ENCODE assay signal across 1 cellular context in genomic region chr7:151028131-151028947, GRCh38.
TF ChIP-seq lines count a peak whose summit lies in the region.

Gene ABCB8 (plus strand): TSS chr7:151028450. CDS start chr7:151028516, 66 bp downstream.

TF ChIP-seq in GM12878, 131 proteins besides CTCF, POLR2A, EP300 and RAD21 (continued from another document and continues in another):
- TF ChIP-seq, protein P1, sequence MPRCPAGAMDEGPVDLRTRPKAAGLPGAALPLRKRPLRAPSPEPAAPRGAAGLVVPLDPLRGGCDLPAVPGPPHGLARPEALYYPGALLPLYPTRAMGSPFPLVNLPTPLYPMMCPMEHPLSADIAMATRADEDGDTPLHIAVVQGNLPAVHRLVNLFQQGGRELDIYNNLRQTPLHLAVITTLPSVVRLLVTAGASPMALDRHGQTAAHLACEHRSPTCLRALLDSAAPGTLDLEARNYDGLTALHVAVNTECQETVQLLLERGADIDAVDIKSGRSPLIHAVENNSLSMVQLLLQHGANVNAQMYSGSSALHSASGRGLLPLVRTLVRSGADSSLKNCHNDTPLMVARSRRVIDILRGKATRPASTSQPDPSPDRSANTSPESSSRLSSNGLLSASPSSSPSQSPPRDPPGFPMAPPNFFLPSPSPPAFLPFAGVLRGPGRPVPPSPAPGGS (IDR thresholded peaks at IDR 0.05; ENCODE audit: borderline replicate concordance, insufficient read depth, low read depth, low read length, poor library complexity, severe bottlenecking): no peak
- TF ChIP-seq LARP7 (IDR thresholded peaks at IDR 0.05): peak; percentile 86
- TF ChIP-seq, protein P2, sequence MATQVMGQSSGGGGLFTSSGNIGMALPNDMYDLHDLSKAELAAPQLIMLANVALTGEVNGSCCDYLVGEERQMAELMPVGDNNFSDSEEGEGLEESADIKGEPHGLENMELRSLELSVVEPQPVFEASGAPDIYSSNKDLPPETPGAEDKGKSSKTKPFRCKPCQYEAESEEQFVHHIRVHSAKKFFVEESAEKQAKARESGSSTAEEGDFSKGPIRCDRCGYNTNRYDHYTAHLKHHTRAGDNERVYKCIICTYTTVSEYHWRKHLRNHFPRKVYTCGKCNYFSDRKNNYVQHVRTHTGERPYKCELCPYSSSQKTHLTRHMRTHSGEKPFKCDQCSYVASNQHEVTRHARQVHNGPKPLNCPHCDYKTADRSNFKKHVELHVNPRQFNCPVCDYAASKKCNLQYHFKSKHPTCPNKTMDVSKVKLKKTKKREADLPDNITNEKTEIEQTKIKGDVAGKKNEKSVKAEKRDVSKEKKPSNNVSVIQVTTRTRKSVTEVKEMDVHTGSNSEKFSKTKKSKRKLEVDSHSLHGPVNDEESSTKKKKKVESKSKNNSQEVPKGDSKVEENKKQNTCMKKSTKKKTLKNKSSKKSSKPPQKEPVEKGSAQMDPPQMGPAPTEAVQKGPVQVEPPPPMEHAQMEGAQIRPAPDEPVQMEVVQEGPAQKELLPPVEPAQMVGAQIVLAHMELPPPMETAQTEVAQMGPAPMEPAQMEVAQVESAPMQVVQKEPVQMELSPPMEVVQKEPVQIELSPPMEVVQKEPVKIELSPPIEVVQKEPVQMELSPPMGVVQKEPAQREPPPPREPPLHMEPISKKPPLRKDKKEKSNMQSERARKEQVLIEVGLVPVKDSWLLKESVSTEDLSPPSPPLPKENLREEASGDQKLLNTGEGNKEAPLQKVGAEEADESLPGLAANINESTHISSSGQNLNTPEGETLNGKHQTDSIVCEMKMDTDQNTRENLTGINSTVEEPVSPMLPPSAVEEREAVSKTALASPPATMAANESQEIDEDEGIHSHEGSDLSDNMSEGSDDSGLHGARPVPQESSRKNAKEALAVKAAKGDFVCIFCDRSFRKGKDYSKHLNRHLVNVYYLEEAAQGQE (IDR thresholded peaks at IDR 0.05; ENCODE audit: low read depth, low read length): no peak
- TF ChIP-seq, protein P3, sequence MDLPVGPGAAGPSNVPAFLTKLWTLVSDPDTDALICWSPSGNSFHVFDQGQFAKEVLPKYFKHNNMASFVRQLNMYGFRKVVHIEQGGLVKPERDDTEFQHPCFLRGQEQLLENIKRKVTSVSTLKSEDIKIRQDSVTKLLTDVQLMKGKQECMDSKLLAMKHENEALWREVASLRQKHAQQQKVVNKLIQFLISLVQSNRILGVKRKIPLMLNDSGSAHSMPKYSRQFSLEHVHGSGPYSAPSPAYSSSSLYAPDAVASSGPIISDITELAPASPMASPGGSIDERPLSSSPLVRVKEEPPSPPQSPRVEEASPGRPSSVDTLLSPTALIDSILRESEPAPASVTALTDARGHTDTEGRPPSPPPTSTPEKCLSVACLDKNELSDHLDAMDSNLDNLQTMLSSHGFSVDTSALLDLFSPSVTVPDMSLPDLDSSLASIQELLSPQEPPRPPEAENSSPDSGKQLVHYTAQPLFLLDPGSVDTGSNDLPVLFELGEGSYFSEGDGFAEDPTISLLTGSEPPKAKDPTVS (IDR thresholded peaks at IDR 0.05; ENCODE audit: low read depth, low read length): no peak
- TF ChIP-seq SRF (IDR thresholded peaks at IDR 0.05; ENCODE audit: low read depth in 2 of 2, low read length in 2 of 2): 0 out of 4 replicates have a peak, but pooled peaks of 1 of the 2 experiments have one; percentile 30
- TF ChIP-seq IKZF2 (IDR thresholded peaks at IDR 0.05): 0 out of 4 replicates have a peak, but pooled peaks of 1 of the 2 experiments have one; percentile 22
- TF ChIP-seq, protein P4, sequence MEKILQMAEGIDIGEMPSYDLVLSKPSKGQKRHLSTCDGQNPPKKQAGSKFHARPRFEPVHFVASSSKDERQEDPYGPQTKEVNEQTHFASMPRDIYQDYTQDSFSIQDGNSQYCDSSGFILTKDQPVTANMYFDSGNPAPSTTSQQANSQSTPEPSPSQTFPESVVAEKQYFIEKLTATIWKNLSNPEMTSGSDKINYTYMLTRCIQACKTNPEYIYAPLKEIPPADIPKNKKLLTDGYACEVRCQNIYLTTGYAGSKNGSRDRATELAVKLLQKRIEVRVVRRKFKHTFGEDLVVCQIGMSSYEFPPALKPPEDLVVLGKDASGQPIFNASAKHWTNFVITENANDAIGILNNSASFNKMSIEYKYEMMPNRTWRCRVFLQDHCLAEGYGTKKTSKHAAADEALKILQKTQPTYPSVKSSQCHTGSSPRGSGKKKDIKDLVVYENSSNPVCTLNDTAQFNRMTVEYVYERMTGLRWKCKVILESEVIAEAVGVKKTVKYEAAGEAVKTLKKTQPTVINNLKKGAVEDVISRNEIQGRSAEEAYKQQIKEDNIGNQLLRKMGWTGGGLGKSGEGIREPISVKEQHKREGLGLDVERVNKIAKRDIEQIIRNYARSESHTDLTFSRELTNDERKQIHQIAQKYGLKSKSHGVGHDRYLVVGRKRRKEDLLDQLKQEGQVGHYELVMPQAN (conservative IDR thresholded peaks at IDR 0.05): peak; percentile 91
- TF ChIP-seq JUNB (IDR thresholded peaks at IDR 0.05): no peak
- TF ChIP-seq BHLHE40 (IDR thresholded peaks at IDR 0.05; ENCODE audit: borderline replicate concordance in 1 of 2, low read depth in 2 of 2, low read length in 1 of 2): peak in 1 of 2 experiments; percentile 24; a peak in 1 of 4 replicates
- TF ChIP-seq, protein P5, sequence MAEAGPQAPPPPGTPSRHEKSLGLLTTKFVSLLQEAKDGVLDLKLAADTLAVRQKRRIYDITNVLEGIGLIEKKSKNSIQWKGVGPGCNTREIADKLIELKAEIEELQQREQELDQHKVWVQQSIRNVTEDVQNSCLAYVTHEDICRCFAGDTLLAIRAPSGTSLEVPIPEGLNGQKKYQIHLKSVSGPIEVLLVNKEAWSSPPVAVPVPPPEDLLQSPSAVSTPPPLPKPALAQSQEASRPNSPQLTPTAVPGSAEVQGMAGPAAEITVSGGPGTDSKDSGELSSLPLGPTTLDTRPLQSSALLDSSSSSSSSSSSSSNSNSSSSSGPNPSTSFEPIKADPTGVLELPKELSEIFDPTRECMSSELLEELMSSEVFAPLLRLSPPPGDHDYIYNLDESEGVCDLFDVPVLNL (IDR thresholded peaks at IDR 0.05; ENCODE audit: low read depth, low read length): peak; percentile 60; the same call in 1 of the 2 replicates
- TF ChIP-seq ZNF384 (IDR thresholded peaks at IDR 0.05; ENCODE audit: borderline replicate concordance, low read depth, low read length): no peak
- no peak for TF ChIP-seq IRF4 (IDR thresholded peaks at IDR 0.05; ENCODE audit: low read depth, low read length)
- no peak for TF ChIP-seq SUPT20H (IDR thresholded peaks at IDR 0.05; ENCODE audit: borderline replicate concordance, control insufficient read depth, low read depth, low read length)
- no peak; the same call in 1 of the 2 replicates for TF ChIP-seq GABPA (IDR thresholded peaks at IDR 0.05; ENCODE audit: low read depth)
- no peak for TF ChIP-seq CHD1 (IDR thresholded peaks at IDR 0.05; ENCODE audit: low read depth, low read length)
- TF ChIP-seq NR2F1 (conservative IDR thresholded peaks at IDR 0.05): peak; percentile 69; the same call in 1 of the 2 replicates
- no peak for TF ChIP-seq RBBP5 (conservative IDR thresholded peaks at IDR 0.05)
- TF ChIP-seq TCF12 (IDR thresholded peaks at IDR 0.05; ENCODE audit: low read depth, low read length): peak; percentile 82; the same call in 1 of the 2 replicates
- TF ChIP-seq PML (IDR thresholded peaks at IDR 0.05; ENCODE audit: low read length): no peak
- TF ChIP-seq MAX (IDR thresholded peaks at IDR 0.05; ENCODE audit: low read depth, low read length): peak; percentile 30; the same call in 1 of the 2 replicates
- peak; percentile 57 for TF ChIP-seq NR2C1 (IDR thresholded peaks at IDR 0.05)
- no peak; the same call in 1 of the 2 replicates for TF ChIP-seq CREB1 (IDR thresholded peaks at IDR 0.05; ENCODE audit: low read depth)
- TF ChIP-seq, protein P6, sequence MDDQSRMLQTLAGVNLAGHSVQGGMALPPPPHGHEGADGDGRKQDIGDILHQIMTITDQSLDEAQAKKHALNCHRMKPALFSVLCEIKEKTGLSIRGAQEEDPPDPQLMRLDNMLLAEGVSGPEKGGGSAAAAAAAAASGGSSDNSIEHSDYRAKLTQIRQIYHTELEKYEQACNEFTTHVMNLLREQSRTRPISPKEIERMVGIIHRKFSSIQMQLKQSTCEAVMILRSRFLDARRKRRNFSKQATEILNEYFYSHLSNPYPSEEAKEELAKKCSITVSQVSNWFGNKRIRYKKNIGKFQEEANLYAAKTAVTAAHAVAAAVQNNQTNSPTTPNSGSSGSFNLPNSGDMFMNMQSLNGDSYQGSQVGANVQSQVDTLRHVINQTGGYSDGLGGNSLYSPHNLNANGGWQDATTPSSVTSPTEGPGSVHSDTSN (IDR thresholded peaks at IDR 0.05; ENCODE audit: insufficient replicate concordance, low read depth, low read length): peak; percentile 97
- TF ChIP-seq ZBED1 (IDR thresholded peaks at IDR 0.05; ENCODE audit: borderline replicate concordance): no peak
- no peak for TF ChIP-seq HDGF (IDR thresholded peaks at IDR 0.05)
- TF ChIP-seq USF1 (IDR thresholded peaks at IDR 0.05; ENCODE audit: borderline replicate concordance, extremely low read length, insufficient read depth, low read depth, low read length): no peak
- TF ChIP-seq, protein P7, sequence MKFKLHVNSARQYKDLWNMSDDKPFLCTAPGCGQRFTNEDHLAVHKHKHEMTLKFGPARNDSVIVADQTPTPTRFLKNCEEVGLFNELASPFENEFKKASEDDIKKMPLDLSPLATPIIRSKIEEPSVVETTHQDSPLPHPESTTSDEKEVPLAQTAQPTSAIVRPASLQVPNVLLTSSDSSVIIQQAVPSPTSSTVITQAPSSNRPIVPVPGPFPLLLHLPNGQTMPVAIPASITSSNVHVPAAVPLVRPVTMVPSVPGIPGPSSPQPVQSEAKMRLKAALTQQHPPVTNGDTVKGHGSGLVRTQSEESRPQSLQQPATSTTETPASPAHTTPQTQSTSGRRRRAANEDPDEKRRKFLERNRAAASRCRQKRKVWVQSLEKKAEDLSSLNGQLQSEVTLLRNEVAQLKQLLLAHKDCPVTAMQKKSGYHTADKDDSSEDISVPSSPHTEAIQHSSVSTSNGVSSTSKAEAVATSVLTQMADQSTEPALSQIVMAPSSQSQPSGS (IDR thresholded peaks at IDR 0.05; ENCODE audit: low read length): no peak
- TF ChIP-seq SIN3A (IDR thresholded peaks at IDR 0.05; ENCODE audit: low read depth, low read length): no peak
- TF ChIP-seq, protein P8, sequence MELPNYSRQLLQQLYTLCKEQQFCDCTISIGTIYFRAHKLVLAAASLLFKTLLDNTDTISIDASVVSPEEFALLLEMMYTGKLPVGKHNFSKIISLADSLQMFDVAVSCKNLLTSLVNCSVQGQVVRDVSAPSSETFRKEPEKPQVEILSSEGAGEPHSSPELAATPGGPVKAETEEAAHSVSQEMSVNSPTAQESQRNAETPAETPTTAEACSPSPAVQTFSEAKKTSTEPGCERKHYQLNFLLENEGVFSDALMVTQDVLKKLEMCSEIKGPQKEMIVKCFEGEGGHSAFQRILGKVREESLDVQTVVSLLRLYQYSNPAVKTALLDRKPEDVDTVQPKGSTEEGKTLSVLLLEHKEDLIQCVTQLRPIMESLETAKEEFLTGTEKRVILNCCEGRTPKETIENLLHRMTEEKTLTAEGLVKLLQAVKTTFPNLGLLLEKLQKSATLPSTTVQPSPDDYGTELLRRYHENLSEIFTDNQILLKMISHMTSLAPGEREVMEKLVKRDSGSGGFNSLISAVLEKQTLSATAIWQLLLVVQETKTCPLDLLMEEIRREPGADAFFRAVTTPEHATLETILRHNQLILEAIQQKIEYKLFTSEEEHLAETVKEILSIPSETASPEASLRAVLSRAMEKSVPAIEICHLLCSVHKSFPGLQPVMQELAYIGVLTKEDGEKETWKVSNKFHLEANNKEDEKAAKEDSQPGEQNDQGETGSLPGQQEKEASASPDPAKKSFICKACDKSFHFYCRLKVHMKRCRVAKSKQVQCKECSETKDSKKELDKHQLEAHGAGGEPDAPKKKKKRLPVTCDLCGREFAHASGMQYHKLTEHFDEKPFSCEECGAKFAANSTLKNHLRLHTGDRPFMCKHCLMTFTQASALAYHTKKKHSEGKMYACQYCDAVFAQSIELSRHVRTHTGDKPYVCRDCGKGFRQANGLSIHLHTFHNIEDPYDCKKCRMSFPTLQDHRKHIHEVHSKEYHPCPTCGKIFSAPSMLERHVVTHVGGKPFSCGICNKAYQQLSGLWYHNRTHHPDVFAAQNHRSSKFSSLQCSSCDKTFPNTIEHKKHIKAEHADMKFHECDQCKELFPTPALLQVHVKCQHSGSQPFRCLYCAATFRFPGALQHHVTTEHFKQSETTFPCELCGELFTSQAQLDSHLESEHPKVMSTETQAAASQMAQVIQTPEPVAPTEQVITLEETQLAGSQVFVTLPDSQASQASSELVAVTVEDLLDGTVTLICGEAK (IDR thresholded peaks at IDR 0.05; ENCODE audit: borderline replicate concordance): peak; percentile 64; the same call in 1 of the 2 replicates
- peak; percentile 98 for TF ChIP-seq SP1 (IDR thresholded peaks at IDR 0.05; ENCODE audit: low read depth, low read length)
- TF ChIP-seq RCOR1 (conservative IDR thresholded peaks at IDR 0.05; ENCODE audit: low read depth, low read length): no peak
- TF ChIP-seq SIX5 (IDR thresholded peaks at IDR 0.05; ENCODE audit: low read depth, low read length, severe bottlenecking): peak; percentile 79
- no peak for TF ChIP-seq ZZZ3 (IDR thresholded peaks at IDR 0.05; ENCODE audit: control insufficient read depth, insufficient read length, low read depth)
- 0 out of 3 replicates have a peak, but pooled peaks of 1 of the 2 experiments have one; percentile 32 for TF ChIP-seq EGR1 (IDR thresholded peaks at IDR 0.05; ENCODE audit: borderline replicate concordance in 1 of 2, low read depth in 2 of 2, low read length in 2 of 2)
- TF ChIP-seq CREM (IDR thresholded peaks at IDR 0.05; ENCODE audit: low read depth): peak; percentile 60
- TF ChIP-seq, protein P9, sequence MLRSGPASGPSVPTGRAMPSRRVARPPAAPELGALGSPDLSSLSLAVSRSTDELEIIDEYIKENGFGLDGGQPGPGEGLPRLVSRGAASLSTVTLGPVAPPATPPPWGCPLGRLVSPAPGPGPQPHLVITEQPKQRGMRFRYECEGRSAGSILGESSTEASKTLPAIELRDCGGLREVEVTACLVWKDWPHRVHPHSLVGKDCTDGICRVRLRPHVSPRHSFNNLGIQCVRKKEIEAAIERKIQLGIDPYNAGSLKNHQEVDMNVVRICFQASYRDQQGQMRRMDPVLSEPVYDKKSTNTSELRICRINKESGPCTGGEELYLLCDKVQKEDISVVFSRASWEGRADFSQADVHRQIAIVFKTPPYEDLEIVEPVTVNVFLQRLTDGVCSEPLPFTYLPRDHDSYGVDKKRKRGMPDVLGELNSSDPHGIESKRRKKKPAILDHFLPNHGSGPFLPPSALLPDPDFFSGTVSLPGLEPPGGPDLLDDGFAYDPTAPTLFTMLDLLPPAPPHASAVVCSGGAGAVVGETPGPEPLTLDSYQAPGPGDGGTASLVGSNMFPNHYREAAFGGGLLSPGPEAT (IDR thresholded peaks at IDR 0.05; ENCODE audit: low read depth): peak; percentile 97
- 0 out of 2 replicates have a peak, but pooled peaks have one; percentile 52 for TF ChIP-seq HDAC2 (IDR thresholded peaks at IDR 0.05)
- no peak for TF ChIP-seq ZNF24 (IDR thresholded peaks at IDR 0.05)
- TF ChIP-seq FOS (IDR thresholded peaks at IDR 0.05; ENCODE audit: borderline replicate concordance, extremely low read depth, insufficient read length): peak; percentile 96
